ENCODE assay signal across 33 cellular contexts in the genomic region with DNA sequence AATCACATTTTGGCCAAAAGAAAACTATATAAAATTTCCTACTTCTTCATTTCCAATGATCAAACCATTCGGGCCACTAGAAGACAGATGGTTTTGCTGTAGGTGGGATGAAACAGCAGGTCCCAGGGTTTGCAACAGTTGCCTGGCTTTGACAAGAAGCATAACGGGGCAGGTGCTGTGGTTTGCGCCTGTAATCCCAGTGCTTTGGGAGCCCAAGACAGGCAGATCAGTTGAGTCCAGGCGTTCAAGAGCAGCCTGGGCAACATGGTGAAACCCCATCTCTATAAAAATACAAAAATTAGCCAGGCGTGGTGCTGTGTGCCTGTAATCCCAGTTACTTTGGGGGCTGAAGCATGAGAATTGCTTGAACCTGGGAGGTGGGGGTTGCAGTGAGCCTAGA.
"Had no signal": no experiment of that assay in that cellular context is flagged by ENCODE, and none has a peak within 500 bp of the region (broad histone marks: within the 10 kb centered on the region; RNA-seq: fewer than 3 reads in every experiment).

No MANE protein-coding gene starts in this region.

- H3K36me3 ChIP-seq: ascending aorta, cardiac muscle cell, MG63, WERI-Rb-1 had no signal

- FAIRE-seq: RCC 7860 had no signal

- H3K4me1 Mint-ChIP-seq: activated naive CD4-positive, alpha-beta T cell treated with anti-CD3 and anti-CD28 coated beads, Interleukin-2, amount 50 U/mL, for 24 hours; activated naive CD8-positive, alpha-beta T cell treated with anti-CD3 and anti-CD28 coated beads, Interleukin-2, amount 10 ng/mL, durations not matched to agents 7 days and 5 days; central memory CD8-positive, alpha-beta T cell had no signal

- DNase-seq: activated CD4-positive, alpha-beta T cell treated with anti-CD3 and anti-CD28 coated beads for 1 hour; activated CD4-positive, alpha-beta T cell treated with anti-CD3 and anti-CD28 coated beads for 48 hours; activated CD4-positive, CD25-positive, alpha-beta regulatory T cell; activated CD8-positive, alpha-beta T cell treated with anti-CD3 and anti-CD28 coated beads for 36 hours; activated gamma-delta T cell; activated naive CD4-positive, alpha-beta T cell treated with Interleukin-2 at 50 U/mL for 16 hours; activated naive CD8-positive, alpha-beta T cell treated with anti-CD3 and anti-CD28 coated beads, Interleukin-2, amount 10 ng/mL, durations not matched to agents 7 days and 5 days; activated T-cell treated with anti-CD3 and anti-CD28 coated beads, Interleukin-2, amount 50 U/mL, for 1 hour; Kasumi-1; MG63; NCI-H1048; NCI-H1105 treated with DMSO at 0.1 percent for 48 hours; NCI-H1436; NCI-H1694; NCI-H1930; NCI-H2081 treated with DMSO at 0.1 percent for 48 hours; NCI-H226; NCI-H446 treated with DMSO at 0.1 percent for 48 hours; NCI-H69; NCI-H82; PC-3; SIG-M5; SW 1271; T1000; WERI-Rb-1 had no signal

- H3K36me3 Mint-ChIP-seq: activated naive CD4-positive, alpha-beta T cell treated with anti-CD3 and anti-CD28 coated beads, Interleukin-2, amount 50 U/mL, for 24 hours; activated naive CD8-positive, alpha-beta T cell treated with anti-CD3 and anti-CD28 coated beads, Interleukin-2, amount 10 ng/mL, durations not matched to agents 7 days and 5 days had no signal

- H3K27ac Mint-ChIP-seq: activated CD8-positive, alpha-beta T cell treated with anti-CD3 and anti-CD28 coated beads for 36 hours; activated naive CD4-positive, alpha-beta T cell treated with anti-CD3 and anti-CD28 coated beads, Interleukin-2, amount 50 U/mL, for 24 hours; activated naive CD8-positive, alpha-beta T cell treated with anti-CD3 and anti-CD28 coated beads, Interleukin-2, amount 10 ng/mL, durations not matched to agents 7 days and 5 days; activated T-helper 2 cell treated with anti-CD3 and anti-CD28 coated beads, Interferon-gamma antibody, Interleukin-2, Interleukin-4, amounts not matched to agents 10 μg/mL and 5 μg/mL and 100 μg/mL, durations not matched to agents 14 hours and 24 hours and 36 hours had no signal

- H3K4me3 ChIP-seq: ascending aorta, cardiac muscle cell, MG63 had no signal

- H3K27me3 Mint-ChIP-seq: activated CD8-positive, alpha-beta T cell treated with anti-CD3 and anti-CD28 coated beads for 36 hours; activated naive CD4-positive, alpha-beta T cell treated with anti-CD3 and anti-CD28 coated beads, Interleukin-2, amount 50 U/mL, for 24 hours; central memory CD8-positive, alpha-beta T cell had no signal

- ATAC-seq: activated CD8-positive, alpha-beta T cell treated with anti-CD3 and anti-CD28 coated beads for 36 hours; PC-3; Right ventricle myocardium inferior had no signal

- H3K27ac ChIP-seq: ascending aorta, cardiac muscle cell, RWPE1, WERI-Rb-1 had no signal

- H3K4me1 ChIP-seq: ascending aorta had no signal

- H3K9me3 Mint-ChIP-seq: activated CD8-positive, alpha-beta T cell treated with anti-CD3 and anti-CD28 coated beads for 36 hours; activated naive CD4-positive, alpha-beta T cell treated with anti-CD3 and anti-CD28 coated beads, Interleukin-2, amount 50 U/mL, for 24 hours; activated naive CD8-positive, alpha-beta T cell treated with anti-CD3 and anti-CD28 coated beads, Interleukin-2, amount 10 ng/mL, durations not matched to agents 7 days and 5 days; activated T-helper 2 cell treated with anti-CD3 and anti-CD28 coated beads, Interferon-gamma antibody, Interleukin-2, Interleukin-4, amounts not matched to agents 10 μg/mL and 5 μg/mL and 100 μg/mL, durations not matched to agents 14 hours and 24 hours and 36 hours; central memory CD8-positive, alpha-beta T cell had no signal

- H3K4me3 Mint-ChIP-seq: activated CD8-positive, alpha-beta T cell treated with anti-CD3 and anti-CD28 coated beads for 36 hours; activated naive CD4-positive, alpha-beta T cell treated with anti-CD3 and anti-CD28 coated beads, Interleukin-2, amount 50 U/mL, for 24 hours; activated naive CD8-positive, alpha-beta T cell treated with anti-CD3 and anti-CD28 coated beads, Interleukin-2, amount 10 ng/mL, durations not matched to agents 7 days and 5 days; central memory CD8-positive, alpha-beta T cell had no signal

- H3K9me3 ChIP-seq: ascending aorta, MG63 had no signal

- H3K27me3 ChIP-seq: ascending aorta, cardiac muscle cell, MG63 had no signal
